Comparison of ENCODE assay signal across 8 cellular contexts in the genomic region with DNA sequence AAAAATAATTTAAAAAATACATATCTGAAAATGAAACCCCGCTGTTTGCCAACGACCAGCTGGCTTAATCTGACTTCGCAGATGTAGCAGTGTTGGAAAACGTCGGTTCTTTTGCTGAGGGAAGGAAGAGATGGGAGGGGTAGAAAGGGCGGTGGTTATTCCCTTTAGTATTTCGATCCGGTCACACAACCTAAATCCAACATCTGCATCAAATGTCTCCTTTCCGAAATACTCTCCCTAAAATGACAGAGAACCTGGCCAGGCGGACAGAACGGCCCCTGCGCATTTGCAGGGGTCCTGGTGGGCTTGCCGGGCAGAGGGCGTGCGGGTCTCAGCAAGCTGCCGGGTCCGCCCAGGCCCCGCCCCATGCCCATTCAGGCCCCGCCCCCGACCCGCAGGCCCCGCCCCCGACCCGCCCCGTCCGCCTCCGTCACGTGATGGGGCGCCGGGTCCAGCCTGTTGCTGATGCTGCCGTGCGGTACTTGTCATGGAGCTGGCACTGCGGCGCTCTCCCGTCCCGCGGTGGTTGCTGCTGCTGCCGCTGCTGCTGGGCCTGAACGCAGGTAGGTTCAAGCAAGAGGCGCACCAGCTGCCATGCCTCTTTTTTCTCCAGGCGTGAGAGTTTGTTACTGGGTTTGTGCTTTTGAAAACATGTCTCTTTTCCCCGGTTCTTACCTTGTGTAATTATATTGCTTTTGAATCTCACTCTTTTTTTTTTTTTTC. TPM values are rescaled to one million over a fixed set of nuclear protein-coding genes. Genes with fewer than 3 reads are reported as not detected.
DNase-seq lines count a peak whose midpoint lies in the region; ATAC-seq and TF ChIP-seq lines count a peak whose summit lies in the region.

A gene with protein sequence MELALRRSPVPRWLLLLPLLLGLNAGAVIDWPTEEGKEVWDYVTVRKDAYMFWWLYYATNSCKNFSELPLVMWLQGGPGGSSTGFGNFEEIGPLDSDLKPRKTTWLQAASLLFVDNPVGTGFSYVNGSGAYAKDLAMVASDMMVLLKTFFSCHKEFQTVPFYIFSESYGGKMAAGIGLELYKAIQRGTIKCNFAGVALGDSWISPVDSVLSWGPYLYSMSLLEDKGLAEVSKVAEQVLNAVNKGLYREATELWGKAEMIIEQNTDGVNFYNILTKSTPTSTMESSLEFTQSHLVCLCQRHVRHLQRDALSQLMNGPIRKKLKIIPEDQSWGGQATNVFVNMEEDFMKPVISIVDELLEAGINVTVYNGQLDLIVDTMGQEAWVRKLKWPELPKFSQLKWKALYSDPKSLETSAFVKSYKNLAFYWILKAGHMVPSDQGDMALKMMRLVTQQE (plus strand): TSS at position 459 of the 723 bp plus-strand sequence. CDS start 29 bp downstream, at position 488.

- in situ Hi-C loops in GM18951 (cut with MboI; ENCODE audit: low sequenced_read_pairs, unreplicated experiment), result no loop called here

- TF ChIP-seq CTCF in AG04450 (IDR thresholded peaks at IDR 0.05; ENCODE audit: low read depth, low read length) (no peak), coronary artery (IDR thresholded peaks at IDR 0.05) (no peak)

- peak within 1 kb of the TSS; percentile 89 for H3K4me3 ChIP-seq in AG04450 (ENCODE audit: low read depth, low read length)
- peak within 1 kb of the TSS; percentile 81 for H3K4me3 ChIP-seq in coronary artery

- CTCF ChIA-PET in AG04450 (lab: Charles Lee), result interaction anchor here (1.0 to 1.8 kb wide), 4 partner anchors 10 to 158 kb away, joined by 3 to 6 read pairs (median 4); a partner anchor contains a TSS

- H3K27ac ChIP-seq in AG04450 (ENCODE audit: low read depth, low read length) (no peak within 1 kb of the TSS), coronary artery (peak within 1 kb of the TSS; percentile 70 to 75)

- POLR2A ChIA-PET in AG04450 (lab: Yijun Ruan, JAX), result interaction anchor here (0.5 to 1.4 kb wide), 2 partner anchors 64 to 815 kb away, joined by 3 to 4 read pairs; a partner anchor contains a TSS

- peak; percentile 44 for DNase-seq in AG04450 (ENCODE audit: low read depth, low spot score)
- DNase-seq in NCI-H460 (ENCODE audit: extremely low read depth, low read depth), result peak; percentile 73
- peak; percentile 85 for DNase-seq in activated CD4-positive, alpha-beta T cell treated with anti-CD3 and anti-CD28 coated beads for 48 hours
- peak; percentile 94 for DNase-seq in coronary artery (ENCODE audit: low spot score)
- peak; percentile 84 for DNase-seq in left lobe of liver (ENCODE audit: low spot score)
- DNase-seq in stimulated activated CD4-positive, alpha-beta T cell treated with anti-CD3 and anti-CD28 coated beads, Interleukin-2, amount 100 ng/mL, for 24 hours, result peak; percentile 79 to 80

- H3K9me3 ChIP-seq in AG04450 (ENCODE audit: control insufficient read depth, insufficient read depth, low read length), result no peaks in the 10 kb centered on the region

- peaks cover 7% of the 10 kb centered on the region for H3K27me3 ChIP-seq in AG04450 (ENCODE audit: control insufficient read depth, insufficient read depth, low read length)

- peak; percentile 81 for TF ChIP-seq POLR2A in GM18951 (IDR thresholded peaks at IDR 0.05; ENCODE audit: extremely low read depth, insufficient read depth, insufficient read length)

- ATAC-seq in HG03280 (IDR thresholded peaks at IDR 0.05; ENCODE audit: unreplicated experiment) (peak; percentile 77), left lobe of liver (peak; percentile 99)

RNA-seq across cellular contexts. Expression of the gene that starts here (rescaled TPM):
- 58.7 and 66.4 TPM in 2 replicates for polyA plus RNA-seq in AG04450 (2011; rRNA removed)
- 7.3 and 8.0 TPM in 2 replicates for polyA minus RNA-seq in AG04450 (2011; rRNA and poly(A)+ RNA removed)
- 64.1 and 70.1 TPM in 2 replicates for total RNA-seq in NCI-H460 (2014; rRNA removed; shearing (Covaris generic))
- 98.8 and 123 TPM in 2 replicates for polyA plus RNA-seq in NCI-H460 (2014; cell fraction: nucleus; rRNA removed)
- total RNA-seq in left lobe of liver, result 11.6 TPM

Comparison
In these comparisons a context has a peak if more than half of its experiments do, and no peak if none do; other contexts are left out.
1. DNase-seq: peak in every context shown above with its lines; median percentile 94 in coronary artery; 85 in activated CD4-positive, alpha-beta T cell treated with anti-CD3 and anti-CD28 coated beads for 48 hours; 84 in left lobe of liver; 80 in stimulated activated CD4-positive, alpha-beta T cell treated with anti-CD3 and anti-CD28 coated beads, Interleukin-2, amount 100 ng/mL, for 24 hours; 73 in NCI-H460; 44 in AG04450.